ENCODE assay signal across 11 cellular contexts in genomic region chr2:43399515-43400245, GRCh38.
A peak's percentile ranks its signal among the peaks of the same experiment; 100 is the strongest.
DNase-seq lines count a peak whose midpoint lies in the region; ATAC-seq and TF ChIP-seq lines count a peak whose summit lies in the region.
"Had no signal": no experiment of that assay in that cellular context is flagged by ENCODE, and none has a peak within 500 bp of the region (broad histone marks: within the 10 kb centered on the region; RNA-seq: fewer than 3 reads in every experiment).

No MANE protein-coding gene starts in this region.

- peak; percentile 70 for DNase-seq in AG08395 (ENCODE audit: low spot score)
- peak; percentile 92 for DNase-seq in NCI-H1105 treated with DMSO at 0.1 percent for 48 hours (lab: John Stamatoyannopoulos, UW)
- peak; percentile 43 to 95 for DNase-seq in dermis microvascular lymphatic vessel endothelial cell (ENCODE audit: low read depth in 2 of 2)
- DNase-seq in mesothelial cell of epicardium (ENCODE audit: low spot score in 2 of 2, unreplicated experiment in 2 of 2): no peak
- no peak for DNase-seq in activated T-cell treated with anti-CD3 and anti-CD28 coated beads, Interleukin-2, amount 50 U/mL, for 72 hours
- DNase-seq in DMS53 (lab: John Stamatoyannopoulos, UW): no peak
- DNase-seq: activated CD8-positive, alpha-beta T cell treated with anti-CD3 and anti-CD28 coated beads for 36 hours; CD4-positive, CD25-positive, alpha-beta regulatory T cell; RPMI8226 had no signal

- H3K4me1 Mint-ChIP-seq in mesothelial cell of epicardium: peaks cover 39% of the 10 kb centered on the region
- peaks cover 38% of the 10 kb centered on the region for H3K4me1 Mint-ChIP-seq in activated T-cell treated with anti-CD3 and anti-CD28 coated beads, Interleukin-2, amount 50 U/mL, for 72 hours (ENCODE audit: low read depth)

- no peak for TF ChIP-seq CTCF in mesothelial cell of epicardium (IDR thresholded peaks at IDR 0.05; ENCODE audit: unreplicated experiment)

- H3K4me3 Mint-ChIP-seq in mesothelial cell of epicardium: no peak overlapping the region
- no peak overlapping the region for H3K4me3 Mint-ChIP-seq in activated T-cell treated with anti-CD3 and anti-CD28 coated beads, Interleukin-2, amount 50 U/mL, for 72 hours
- H3K4me3 Mint-ChIP-seq: activated CD8-positive, alpha-beta T cell treated with anti-CD3 and anti-CD28 coated beads for 36 hours; CD4-positive, CD25-positive, alpha-beta regulatory T cell had no signal

- H3K27ac Mint-ChIP-seq in mesothelial cell of epicardium: peak overlapping the region; percentile 40
- H3K27ac Mint-ChIP-seq in activated T-cell treated with anti-CD3 and anti-CD28 coated beads, Interleukin-2, amount 50 U/mL, for 72 hours: no peak overlapping the region
- H3K27ac Mint-ChIP-seq: activated CD8-positive, alpha-beta T cell treated with anti-CD3 and anti-CD28 coated beads for 36 hours; CD4-positive, CD25-positive, alpha-beta regulatory T cell had no signal

- H3K9me3 Mint-ChIP-seq in mesothelial cell of epicardium: no peaks in the 10 kb centered on the region
- H3K9me3 Mint-ChIP-seq in activated T-cell treated with anti-CD3 and anti-CD28 coated beads, Interleukin-2, amount 50 U/mL, for 72 hours: no peaks in the 10 kb centered on the region
- H3K9me3 Mint-ChIP-seq: activated CD8-positive, alpha-beta T cell treated with anti-CD3 and anti-CD28 coated beads for 36 hours; CD4-positive, CD25-positive, alpha-beta regulatory T cell had no signal

- H3K36me3 Mint-ChIP-seq in mesothelial cell of epicardium: peaks cover 2% of the 10 kb centered on the region
- peaks cover 4 to 10% of the 10 kb centered on the region in 2 donors for H3K36me3 Mint-ChIP-seq in activated T-cell treated with anti-CD3 and anti-CD28 coated beads, Interleukin-2, amount 50 U/mL, for 72 hours (ENCODE audit: insufficient read depth in 2 of 2)

- H3K27me3 Mint-ChIP-seq in mesothelial cell of epicardium (ENCODE audit: low read depth): no peaks in the 10 kb centered on the region
- no peaks in the 10 kb centered on the region for H3K27me3 Mint-ChIP-seq in activated T-cell treated with anti-CD3 and anti-CD28 coated beads, Interleukin-2, amount 50 U/mL, for 72 hours (ENCODE audit: low read depth)
- H3K27me3 Mint-ChIP-seq: activated CD8-positive, alpha-beta T cell treated with anti-CD3 and anti-CD28 coated beads for 36 hours; CD4-positive, CD25-positive, alpha-beta regulatory T cell had no signal

- no peak for ATAC-seq in activated T-cell treated with anti-CD3 and anti-CD28 coated beads, Interleukin-2, amount 50 U/mL, for 72 hours (replicated peaks in 1 of 2)
- no peak for ATAC-seq in GM19452 (IDR thresholded peaks at IDR 0.05; ENCODE audit: unreplicated experiment)
- ATAC-seq in GM18873 (IDR thresholded peaks at IDR 0.05; ENCODE audit: low FRiP score, unreplicated experiment): no peak
- ATAC-seq: activated CD8-positive, alpha-beta T cell treated with anti-CD3 and anti-CD28 coated beads for 36 hours had no signal

Comparison
In these comparisons a context has a peak if more than half of its experiments do, and no peak if none do; other contexts are left out.
1. DNase-seq: peak in AG08395 (single experiment), NCI-H1105 treated with DMSO at 0.1 percent for 48 hours (single experiment) and dermis microvascular lymphatic vessel endothelial cell (2 of 2); none in mesothelial cell of epicardium (0 of 2), activated T-cell treated with anti-CD3 and anti-CD28 coated beads, Interleukin-2, amount 50 U/mL, for 72 hours (0 of 2) and DMS53 (single experiment).